ENCODE assay signal across 8 cellular contexts in the genomic region with DNA sequence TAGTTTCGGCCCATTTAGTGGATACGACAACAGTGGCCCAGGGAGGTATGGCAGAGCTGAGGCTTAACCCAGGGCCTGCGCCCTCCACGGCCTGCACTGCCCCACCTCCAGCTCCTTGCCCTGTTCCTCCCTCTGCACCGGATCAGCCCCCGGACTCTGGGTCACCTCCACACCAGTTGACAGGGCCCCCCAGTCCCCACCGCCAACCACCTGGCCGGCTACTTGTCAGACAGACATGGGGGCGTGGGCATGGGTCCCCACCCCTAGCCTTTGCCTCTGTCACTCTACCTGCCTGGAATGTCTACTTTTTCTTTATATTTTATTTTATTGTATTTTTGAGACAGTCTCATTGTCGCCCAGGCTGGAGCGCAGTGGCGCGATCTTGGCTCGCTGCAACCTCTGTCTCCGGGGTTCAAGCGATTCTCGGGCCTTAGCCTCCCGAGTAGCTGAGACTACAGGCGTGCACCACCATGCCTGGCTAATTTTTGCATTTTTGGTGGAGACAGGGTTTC. TPM values are rescaled to one million over a fixed set of nuclear protein-coding genes. Genes with fewer than 3 reads are reported as not detected.
DNase-seq lines count a peak whose midpoint lies in the region; ATAC-seq, FAIRE-seq and TF ChIP-seq lines count a peak whose summit lies in the region.

No MANE protein-coding gene starts in this region.

- H4K20me1 ChIP-seq in Karpas-422 (ENCODE audit: insufficient read depth, low read depth, low read length) (peaks cover 31% of the 10 kb centered on the region), GM12878 (ENCODE audit: control insufficient read depth, insufficient read depth) (peaks cover 4% of the 10 kb centered on the region)

- RAD21 ChIA-PET in GM12878 (lab: Charles Lee; ENCODE audit: unreplicated experiment), result interaction anchor here (0.8 to 7.6 kb wide), 4 partner anchors 22 to 293 kb away, joined by 3 to 44 read pairs (median 4); partner anchors contain the start of genes CEP131 and FAAP100

- TF ChIP-seq POLR2A in GM12878 (IDR thresholded peaks at IDR 0.05; ENCODE audit: low read depth, low read length), result no peak; the same call in 1 of the 2 replicates

- intact Hi-C loops in GM12878 (cut with micrococcal nuclease; ENCODE audit: unreplicated experiment) (loop anchor here (2.0 to 10.0 kb wide), 3 partner anchors 37 to 261 kb away; partner anchors contain the start of gene FAAP100), left colon (cut with DNase I, micrococcal nuclease) (no loop called here)

- no peak for TF ChIP-seq CTCF in GM12878 (IDR thresholded peaks at IDR 0.05 in 2 of 3, conservative IDR thresholded peaks at IDR 0.05 in 1 of 3; ENCODE audit: control insufficient read depth in 2 of 3, extremely low read depth in 1 of 3, insufficient read depth in 1 of 3, low read depth in 3 of 3, low read length in 3 of 3)

- H3K4me2 ChIP-seq in Karpas-422 (ENCODE audit: low read depth, low read length, poor library complexity, severe bottlenecking) (peak overlapping the region; percentile 94), GM12878 (ENCODE audit: control insufficient read depth, insufficient read depth) (peak overlapping the region; percentile 100)

- H3K4me1 ChIP-seq in Karpas-422 (ENCODE audit: low read length) (peaks cover 62% of the 10 kb centered on the region), GM12878 (ENCODE audit: control insufficient read depth, insufficient read depth, low read length) (peaks cover 33% of the 10 kb centered on the region), subcutaneous abdominal adipose tissue (ENCODE audit: control insufficient read depth in 5 of 5, insufficient read depth in 5 of 5, low read length in 5 of 5) (peaks cover 2 to 77% (median 70%) of the 10 kb centered on the region in 5 donors)

- no peak for TF ChIP-seq RAD21 in GM12878 (IDR thresholded peaks at IDR 0.05; ENCODE audit: insufficient read depth, low read depth, low read length)

- SMC1A ChIA-PET in GM12878 (lab: Charles Lee; ENCODE audit: uncharacterized antibody, unreplicated experiment), result no interaction called here

- DNase-seq in Karpas-422 (no peak), GM12878 (ENCODE audit: low read depth, low spot score) (no peak), left colon (peak; percentile 41 to 55), Ammon's horn (ENCODE audit: low spot score) (no peak)
- no peak for DNase-seq in stimulated activated CD4-positive, alpha-beta T cell treated with anti-CD3 and anti-CD28 coated beads, Interleukin-1b, Interleukin-23, amount 100 ng/mL, for 48 hours

- H3K36me3 ChIP-seq in Karpas-422 (ENCODE audit: insufficient read depth, low read length) (peaks cover 19% of the 10 kb centered on the region), GM12878 (ENCODE audit: control insufficient read depth in 2 of 2, insufficient read depth in 2 of 2, low read length in 1 of 2) (peaks cover 12 to 14% of the 10 kb centered on the region in 2 experiments), subcutaneous abdominal adipose tissue (ENCODE audit: control insufficient read depth in 5 of 5, insufficient read depth in 5 of 5, low read length in 5 of 5) (peaks cover 0 to 14% (median 13%) of the 10 kb centered on the region in 5 donors)

- no peak for ATAC-seq in GM12878
- ATAC-seq in left colon, result no peak
- no peak for ATAC-seq in GM21447 (IDR thresholded peaks at IDR 0.05; ENCODE audit: unreplicated experiment)
- ATAC-seq in HG03469 (IDR thresholded peaks at IDR 0.05; ENCODE audit: unreplicated experiment), result no peak

- POLR2A ChIA-PET in GM12878 (lab: Charles Lee), result interaction anchor here (0.6 to 2.0 kb wide), 6 partner anchors 8 to 697 kb away, joined by 3 to 11 read pairs (median 4); partner anchors contain the start of gene FAAP100

- H3K79me2 ChIP-seq in Karpas-422 (ENCODE audit: low read length) (peaks cover 11% of the 10 kb centered on the region), GM12878 (ENCODE audit: control insufficient read depth, insufficient read depth, low read length) (peaks cover 82% of the 10 kb centered on the region)

- H3K9ac ChIP-seq in Karpas-422 (ENCODE audit: low read length) (peak overlapping the region; percentile 90), GM12878 (ENCODE audit: control insufficient read depth, insufficient read depth, low read length) (peak overlapping the region; percentile 87), subcutaneous abdominal adipose tissue (ENCODE audit: low read length in 5 of 5) (peak overlapping the region in 4 of 5 donors; percentile 48 to 76 (median 62))

- H3K27ac ChIP-seq in Karpas-422 (ENCODE audit: low read length) (peak overlapping the region; percentile 93), GM12878 (ENCODE audit: control insufficient read depth, insufficient read depth) (peak overlapping the region; percentile 100), subcutaneous abdominal adipose tissue (ENCODE audit: low read depth, low read length) (peak overlapping the region; percentile 83)

- TF ChIP-seq EP300 in GM12878 (IDR thresholded peaks at IDR 0.05; ENCODE audit: borderline replicate concordance in 1 of 2, control insufficient read depth in 1 of 2, low read depth in 2 of 2, low read length in 2 of 2), result no peak

- no peak overlapping the region for H2AFZ ChIP-seq in Karpas-422 (ENCODE audit: low read length)
- no peak overlapping the region for H2AFZ ChIP-seq in GM12878 (ENCODE audit: control insufficient read depth, low read depth, low read length)

- no peaks in the 10 kb centered on the region for H3K27me3 ChIP-seq in Karpas-422 (ENCODE audit: low read length)
- H3K27me3 ChIP-seq in GM12878 (replicated peaks in 1 of 2; ENCODE audit: control insufficient read depth in 2 of 2, insufficient read depth in 2 of 2, low read length in 1 of 2), result no peaks in the 10 kb centered on the region
- H3K27me3 ChIP-seq in subcutaneous abdominal adipose tissue (ENCODE audit: control insufficient read depth in 5 of 5, insufficient read depth in 4 of 5, low read length in 5 of 5), result peaks cover 5 to 26% (median 15%) of the 10 kb centered on the region in 5 donors

- H3K9me2 ChIP-seq in Karpas-422 (replicated peaks; ENCODE audit: insufficient read depth, low read length), result no peaks in the 10 kb centered on the region

- BruUV-seq in GM12878 (replicated peaks; lab: Mats Ljungman, UMichigan), result no TSS peak

- in situ Hi-C loops in GM12878 (cut with MboI), result no loop called here

- under 1% methylated on average over 19 of the region's 19 CpGs for WGBS in GM12878 (ENCODE audit: insufficient coverage, insufficient replicate concordance, low lambda C conversion rate, missing lambda C conversion rate)

- H3K9me3 ChIP-seq in Karpas-422 (ENCODE audit: low read length) (no peaks in the 10 kb centered on the region), GM12878 (replicated peaks; ENCODE audit: control insufficient read depth, insufficient read depth, low read length) (no peaks in the 10 kb centered on the region; the same call in 2 of the 3 replicates), subcutaneous abdominal adipose tissue (ENCODE audit: control insufficient read depth in 5 of 5, low read length in 5 of 5) (no peaks in the 10 kb centered on the region)

- H3K4me3 ChIP-seq in Karpas-422 (ENCODE audit: low read length), result peak overlapping the region; percentile 68
- H3K4me3 ChIP-seq in GM12878, result peak overlapping the region; percentile 72
- H3K4me3 ChIP-seq in subcutaneous abdominal adipose tissue (ENCODE audit: low read depth in 1 of 5, low read length in 5 of 5), result peak overlapping the region; percentile 35 to 75 (median 74)

- CTCF ChIA-PET in GM12878 (lab: Yijun Ruan, JAX), result interaction anchor here (0.7 to 5.5 kb wide), 2 partner anchors 85 to 196 kb away, joined by 3 to 47 read pairs; no protein-coding TSS in a partner anchor

- no peak for FAIRE-seq in GM12878 (lab: Jason Lieb, UNC)

RNA-seq across cellular contexts. Expression of gene ACTG1, which starts 3.0 kb away (rescaled TPM):
- total RNA-seq in Karpas-422 (2014; rRNA removed; shearing (Covaris generic); ENCODE audit: low replicate concordance), result 2,634 and 2,913 TPM in 2 replicates
- total RNA-seq in GM12878 (2013; cell fraction: nucleolus; rRNA removed), result 961 and 1,180 TPM in 2 replicates
- total RNA-seq in GM12878 (2014; rRNA removed) (5,146 and 5,299 TPM in 2 replicates), GM12878 (2014; rRNA removed; fragmentation: Illumina TruSeq; extraction: Trizol) (2,069 and 2,477 TPM in 2 replicates), GM12878 (2021) (5,806 and 6,105 TPM in 2 replicates), left colon (1,000 to 10,000 TPM; 3,767 to 4,413 TPM)
- polyA plus RNA-seq in GM12878 (2011; ENCODE audit: low read depth), result 2,827 TPM
- polyA plus RNA-seq in GM12878 (2011; rRNA removed) (466 and 810 TPM in 2 replicates), GM12878 (2014; fragmentation: Illumina TruSeq; extraction: Trizol) (1,415 and 2,801 TPM in 2 replicates), GM12878 (2014; fragmentation: Nextera tagmentation; extraction: Ambion mirVana) (1,000 to 10,000 TPM in 1 of 2 experiments, 100 to 1,000 TPM in 1; 969 to 1,906 TPM), GM12878 (2014; rRNA removed) (4,499 and 5,417 TPM in 2 replicates), GM12878 (2016; fragmentation: Nextera tagmentation; extraction: Ambion mirVana) (1,000 to 10,000 TPM; 4,621 to 4,893 TPM)
- polyA plus RNA-seq in GM12878 (2011; cell fraction: cytosol; rRNA removed), result 2,470 and 3,258 TPM in 2 replicates
- 3,407 and 5,928 TPM in 2 replicates for polyA plus RNA-seq in GM12878 (2011; cell fraction: nucleus; rRNA removed)
- polyA plus RNA-seq in GM12878 (2012), result 4,353 and 5,466 TPM in 2 replicates
- 709 and 994 TPM in 2 replicates for polyA minus RNA-seq in GM12878 (2011; rRNA and poly(A)+ RNA removed)
- 871 and 986 TPM in 2 replicates for polyA minus RNA-seq in GM12878 (2011; cell fraction: cytosol; rRNA and poly(A)+ RNA removed)
- 602 and 1,073 TPM in 2 replicates for polyA minus RNA-seq in GM12878 (2011; cell fraction: nucleus; rRNA and poly(A)+ RNA removed)

RNA-seq across cellular contexts. Expression of gene FSCN2, which starts 12.6 kb away (rescaled TPM):
- 0.63 and 1.2 TPM in 2 replicates for total RNA-seq in Karpas-422 (2014; rRNA removed; shearing (Covaris generic); ENCODE audit: low replicate concordance)
- total RNA-seq in GM12878 (2013; cell fraction: nucleolus; rRNA removed), result 19.6 and 21.4 TPM in 2 replicates
- total RNA-seq in GM12878 (2014; rRNA removed) (1.2 and 1.8 TPM in 2 replicates), GM12878 (2014; rRNA removed; fragmentation: Illumina TruSeq; extraction: Trizol) (0.14 and 0.58 TPM in 2 replicates), GM12878 (2021) (2.1 and 2.7 TPM in 2 replicates), left colon (1 to 10 TPM; 2.3 to 4.9 TPM)
- polyA plus RNA-seq in GM12878 (2011; ENCODE audit: low read depth), result not detected
- polyA plus RNA-seq in GM12878 (2011; rRNA removed) (0.29 and 0.65 TPM in 2 replicates), GM12878 (2014; fragmentation: Illumina TruSeq; extraction: Trizol) (0.19 and 0.24 TPM in 2 replicates), GM12878 (2014; fragmentation: Nextera tagmentation; extraction: Ambion mirVana) (not detected), GM12878 (2014; rRNA removed) (1.9 and 2.0 TPM in 2 replicates), GM12878 (2016; fragmentation: Nextera tagmentation; extraction: Ambion mirVana) (under 1 TPM in 1 of 2 experiments, not detected in 1; 0.12 TPM)
- 0.69 and 1.0 TPM in 2 replicates for polyA plus RNA-seq in GM12878 (2011; cell fraction: cytosol; rRNA removed)
- 6.3 and 7.2 TPM in 2 replicates for polyA plus RNA-seq in GM12878 (2011; cell fraction: nucleus; rRNA removed)
- polyA plus RNA-seq in GM12878 (2012), result 1.5 and 1.6 TPM in 2 replicates
- polyA minus RNA-seq in GM12878 (2011; rRNA and poly(A)+ RNA removed), result 0.44 and 2.2 TPM in 2 replicates
- polyA minus RNA-seq in GM12878 (2011; cell fraction: cytosol; rRNA and poly(A)+ RNA removed), result 0.80 and 1.0 TPM in 2 replicates
- 3.7 and 4.2 TPM in 2 replicates for polyA minus RNA-seq in GM12878 (2011; cell fraction: nucleus; rRNA and poly(A)+ RNA removed)

RNA-seq across cellular contexts. Expression of gene FAAP100, which starts 36.6 kb away (rescaled TPM):
- total RNA-seq in Karpas-422 (2014; rRNA removed; shearing (Covaris generic); ENCODE audit: low replicate concordance), result 14.8 and 30.9 TPM in 2 replicates
- 86.7 and 99.0 TPM in 2 replicates for total RNA-seq in GM12878 (2013; cell fraction: nucleolus; rRNA removed)
- 25.1 and 25.8 TPM in 2 replicates for total RNA-seq in GM12878 (2014; rRNA removed)
- 8.1 and 12.2 TPM in 2 replicates for total RNA-seq in GM12878 (2014; rRNA removed; fragmentation: Illumina TruSeq; extraction: Trizol)
- total RNA-seq in GM12878 (2021), result 39.6 and 46.2 TPM in 2 replicates
- polyA plus RNA-seq in GM12878 (2011; ENCODE audit: low read depth), result 6.6 TPM
- 3.4 and 8.1 TPM in 2 replicates for polyA plus RNA-seq in GM12878 (2011; rRNA removed)
- 16.4 and 25.8 TPM in 2 replicates for polyA plus RNA-seq in GM12878 (2011; cell fraction: cytosol; rRNA removed)
- 52.4 and 74.0 TPM in 2 replicates for polyA plus RNA-seq in GM12878 (2011; cell fraction: nucleus; rRNA removed)
- 16.2 and 18.9 TPM in 2 replicates for polyA plus RNA-seq in GM12878 (2012)
- 1.4 and 5.2 TPM in 2 replicates for polyA plus RNA-seq in GM12878 (2014; fragmentation: Illumina TruSeq; extraction: Trizol)
- under 1 TPM; 0.11 to 0.49 TPM for polyA plus RNA-seq in GM12878 (2014; fragmentation: Nextera tagmentation; extraction: Ambion mirVana)
- 34.4 and 39.8 TPM in 2 replicates for polyA plus RNA-seq in GM12878 (2014; rRNA removed)
- polyA plus RNA-seq in GM12878 (2016; fragmentation: Nextera tagmentation; extraction: Ambion mirVana), result 10 to 100 TPM; 22.0 to 26.8 TPM
- polyA minus RNA-seq in GM12878 (2011; rRNA and poly(A)+ RNA removed), result 8.9 and 32.2 TPM in 2 replicates
- 13.6 and 14.8 TPM in 2 replicates for polyA minus RNA-seq in GM12878 (2011; cell fraction: cytosol; rRNA and poly(A)+ RNA removed)
- 36.3 and 44.7 TPM in 2 replicates for polyA minus RNA-seq in GM12878 (2011; cell fraction: nucleus; rRNA and poly(A)+ RNA removed)
- total RNA-seq in left colon, result 10 to 100 TPM; 25.4 to 28.8 TPM

Comparison
In these comparisons a context has a peak if more than half of its experiments do, and no peak if none do; other contexts are left out.
1. DNase-seq: peak in left colon (2 of 2); none in Karpas-422 (single experiment), GM12878 (single experiment), Ammon's horn (single experiment) and stimulated activated CD4-positive, alpha-beta T cell treated with anti-CD3 and anti-CD28 coated beads, Interleukin-1b, Interleukin-23, amount 100 ng/mL, for 48 hours (single experiment).
2. Peak in every context shown above with its lines, with median percentiles within 50 percentile points of each other: H3K27ac ChIP-seq, H3K4me3 ChIP-seq and H3K9ac ChIP-seq.